22 cellular contexts compared by ENCODE assay signal in genomic region chr7:15167912-15168311, GRCh38.
DNase-seq lines count a peak whose midpoint lies in the region; ATAC-seq, FAIRE-seq and TF ChIP-seq lines count a peak whose summit lies in the region.
"Had no signal": no experiment of that assay in that cellular context is flagged by ENCODE, and none has a peak within 500 bp of the region (broad histone marks: within the 10 kb centered on the region; RNA-seq: fewer than 3 reads in every experiment).

No MANE protein-coding gene starts in this region.

- no peak for TF ChIP-seq CTCF in Caco-2 (IDR thresholded peaks at IDR 0.05; ENCODE audit: insufficient read depth in 1 of 2, low read depth in 1 of 2, low read length in 1 of 2, severe bottlenecking in 1 of 2, unreplicated experiment in 1 of 2)
- TF ChIP-seq CTCF in mucosa of descending colon (IDR thresholded peaks at IDR 0.05), result no peak

- H3K4me3 Mint-ChIP-seq in Caco-2 (ENCODE audit: unreplicated experiment), result no peak overlapping the region
- H3K4me3 Mint-ChIP-seq: CD8-positive, alpha-beta T cell had no signal

- intact Hi-C loops in Caco-2 (cut with micrococcal nuclease; ENCODE audit: unreplicated experiment) (loop anchor here (2.0 kb wide), 1 partner anchor 41 kb away; no protein-coding TSS in a partner anchor), mucosa of descending colon (cut with DNase I, micrococcal nuclease) (no loop called here)

- H3K27me3 ChIP-seq in Caco-2 (replicated peaks; ENCODE audit: control insufficient read depth, insufficient read depth, low read length), result no peaks in the 10 kb centered on the region
- H3K27me3 ChIP-seq: BLaER1 treated with 17β-estradiol and CSF1 and Interleukin-3, amounts not matched to agents 10 nM and 100 nM; SJCRH30 had no signal

- H3K36me3 ChIP-seq in Caco-2 (ENCODE audit: control insufficient read depth, insufficient read depth, low read length) (no peaks in the 10 kb centered on the region), mucosa of descending colon (ENCODE audit: low read depth) (no peaks in the 10 kb centered on the region)
- H3K36me3 ChIP-seq: BLaER1 treated with 17β-estradiol and CSF1 and Interleukin-3, amounts not matched to agents 10 nM and 100 nM; SJCRH30 had no signal

- BruUV-seq in Caco-2 (replicated peaks; lab: Mats Ljungman, UMichigan), result no TSS peak

- DNase-seq in Caco-2 (peak; percentile 34 to 60), HuH-7 (ENCODE audit: low spot score) (peak; percentile 18), SHP77 (lab: John Stamatoyannopoulos, UW) (peak; percentile 92 to 93), mucosa of descending colon (no peak), H54 (ENCODE audit: insufficient read length, low spot score) (no peak)
- DNase-seq in activated CD4-positive, alpha-beta T cell treated with anti-CD3 and anti-CD28 coated beads for 1 hour, result no peak
- no peak for DNase-seq in central memory CD4-positive, alpha-beta T cell
- no peak for DNase-seq in activated CD4-positive, alpha-beta T cell treated with anti-CD3 and anti-CD28 coated beads for 4 hours
- DNase-seq: CD8-positive, alpha-beta T cell; GDM1; GM23248; KG1; MV-4-11; NCI-H1436; NCI-H2029 treated with DMSO at 0.1 percent for 48 hours; NCI-H2171; NCI-H446; NCI-H526 treated with DMSO at 0.1 percent for 48 hours; RPMI8226; SJCRH30; T-helper 2 cell had no signal

- H3K9me3 ChIP-seq in Caco-2 (no peaks in the 10 kb centered on the region), mucosa of descending colon (no peaks in the 10 kb centered on the region)
- H3K9me3 ChIP-seq: BLaER1 treated with 17β-estradiol and CSF1 and Interleukin-3, amounts not matched to agents 10 nM and 100 nM; SJCRH30 had no signal

- H3K9me3 Mint-ChIP-seq in Caco-2 (ENCODE audit: unreplicated experiment), result no peaks in the 10 kb centered on the region

- H3K4me1 ChIP-seq in Caco-2, result no peaks in the 10 kb centered on the region
- H3K4me1 ChIP-seq in mucosa of descending colon (ENCODE audit: low read depth), result no peaks in the 10 kb centered on the region
- H3K4me1 ChIP-seq: BLaER1 treated with 17β-estradiol and CSF1 and Interleukin-3, amounts not matched to agents 10 nM and 100 nM; SJCRH30 had no signal

- no peak overlapping the region for H3K27ac Mint-ChIP-seq in Caco-2 (ENCODE audit: unreplicated experiment)
- H3K27ac Mint-ChIP-seq: CD8-positive, alpha-beta T cell had no signal

- no peak for TF ChIP-seq POLR2A in H54 (IDR thresholded peaks at IDR 0.05; ENCODE audit: low read depth, low read length)

- no peaks in the 10 kb centered on the region for H3K4me1 Mint-ChIP-seq in Caco-2 (ENCODE audit: low read depth, unreplicated experiment)

- no peaks in the 10 kb centered on the region for H3K36me3 Mint-ChIP-seq in Caco-2 (ENCODE audit: insufficient read depth, unreplicated experiment)
- H3K36me3 Mint-ChIP-seq: CD8-positive, alpha-beta T cell had no signal

- H3K4me3 ChIP-seq in Caco-2 (ENCODE audit: low read depth, low read length) (no peak overlapping the region), mucosa of descending colon (no peak overlapping the region)
- H3K4me3 ChIP-seq: BLaER1 treated with 17β-estradiol and CSF1 and Interleukin-3, amounts not matched to agents 10 nM and 100 nM; GM23248; SJCRH30 had no signal

- FAIRE-seq in H54 (lab: Jason Lieb, UNC), result no peak

- H3K27me3 Mint-ChIP-seq in Caco-2 (ENCODE audit: insufficient read depth, unreplicated experiment), result no peaks in the 10 kb centered on the region

- ATAC-seq in mucosa of descending colon, result peak; percentile 31
- ATAC-seq: CD8-positive, alpha-beta T cell had no signal

- POLR2A ChIA-PET in Caco-2 (lab: Charles Lee), result no interaction called here

- CTCF ChIA-PET in Caco-2 (lab: Charles Lee), result interaction anchor here (0.8 kb wide), 1 partner anchor 151 kb away, joined by 3 read pairs; no protein-coding TSS in a partner anchor

Comparison
In these comparisons a context has a peak if more than half of its experiments do, and no peak if none do; other contexts are left out.
1. DNase-seq: peak in Caco-2 (2 of 2), HuH-7 (single experiment) and SHP77 (2 of 2); none in mucosa of descending colon (0 of 3), H54 (single experiment), activated CD4-positive, alpha-beta T cell treated with anti-CD3 and anti-CD28 coated beads for 1 hour (single experiment), central memory CD4-positive, alpha-beta T cell (single experiment) and activated CD4-positive, alpha-beta T cell treated with anti-CD3 and anti-CD28 coated beads for 4 hours (0 of 2).